30 cellular contexts compared by ENCODE assay signal in genomic region chr11:69272961-69273461, GRCh38. TPM values are rescaled to one million over a fixed set of nuclear protein-coding genes. Genes with fewer than 3 reads are reported as not detected.
"Had no signal": no experiment of that assay in that cellular context is flagged by ENCODE, and none has a peak within 500 bp of the region (broad histone marks: within the 10 kb centered on the region; RNA-seq: fewer than 3 reads in every experiment).

No MANE protein-coding gene starts in this region.

- H3K27ac ChIP-seq: adrenal gland, esophagus muscularis mucosa, left lung, psoas muscle, SJSA1, upper lobe of left lung had no signal

- ATAC-seq: activated CD4-positive, alpha-beta T cell treated with anti-CD3 and anti-CD28 coated beads for 36 hours; left lung; naive thymus-derived CD4-positive, alpha-beta T cell; pancreas; psoas muscle had no signal

- H3K4me3 Mint-ChIP-seq: activated CD4-positive, alpha-beta T cell treated with anti-CD3 and anti-CD28 coated beads for 36 hours; activated naive CD4-positive, alpha-beta T cell treated with anti-CD3 and anti-CD28 coated beads for 36 hours; activated naive CD8-positive, alpha-beta T cell treated with anti-CD3 and anti-CD28 coated beads for 36 hours; activated T-helper 1 cell treated with anti-CD3 and anti-CD28 coated beads, Interleukin-12 subunit alpha, Interleukin-12 subunit beta, Interleukin-2, Interleukin-4 antibody, amounts not matched to agents 30 ng/mL and 10 ng/mL and 1 ng/mL, durations not matched to agents 14 hours and 24 hours and 36 hours; brain; dendritic cell treated with granulocyte-macrophage colony-stimulating factor and Interleukin-4, amounts not matched to agents 40 ng/mL and 50 ng/mL, for 4 days; endodermal cell; mesothelial cell of epicardium; naive thymus-derived CD4-positive, alpha-beta T cell; T-helper 2 cell treated with Interferon-gamma antibody and Interleukin-4, amounts not matched to agents 5 μg/mL and 100 μg/mL, for 36 hours had no signal

- H3K36me3 Mint-ChIP-seq: activated naive CD8-positive, alpha-beta T cell treated with anti-CD3 and anti-CD28 coated beads for 36 hours; brain; mesothelial cell of epicardium; naive thymus-derived CD4-positive, alpha-beta T cell had no signal

- FAIRE-seq: keratinocyte, pancreas had no signal

- H3K9me3 Mint-ChIP-seq: activated naive CD4-positive, alpha-beta T cell treated with anti-CD3 and anti-CD28 coated beads for 36 hours; activated naive CD8-positive, alpha-beta T cell treated with anti-CD3 and anti-CD28 coated beads for 36 hours; activated T-helper 1 cell treated with anti-CD3 and anti-CD28 coated beads, Interleukin-12 subunit alpha, Interleukin-12 subunit beta, Interleukin-2, Interleukin-4 antibody, amounts not matched to agents 30 ng/mL and 10 ng/mL and 1 ng/mL, durations not matched to agents 14 hours and 24 hours and 36 hours; dendritic cell treated with granulocyte-macrophage colony-stimulating factor and Interleukin-4, amounts not matched to agents 40 ng/mL and 50 ng/mL, for 4 days; endodermal cell; mesothelial cell of epicardium; T-helper 2 cell treated with Interferon-gamma antibody and Interleukin-4, amounts not matched to agents 5 μg/mL and 100 μg/mL, for 36 hours had no signal

- H3K27me3 Mint-ChIP-seq: activated naive CD8-positive, alpha-beta T cell treated with anti-CD3 and anti-CD28 coated beads for 36 hours; naive thymus-derived CD4-positive, alpha-beta T cell had no signal

- DNase-seq: activated CD4-positive, alpha-beta T cell treated with anti-CD3 and anti-CD28 coated beads for 36 hours; activated CD4-positive, CD25-positive, alpha-beta regulatory T cell; activated CD8-positive, alpha-beta memory T cell treated with anti-CD3 and anti-CD28 coated beads for 24 hours; activated effector memory CD4-positive, alpha-beta T cell treated with anti-CD3 and anti-CD28 coated beads, Interleukin-2, amount 50 U/mL, for 16 hours; activated naive CD4-positive, alpha-beta T cell treated with anti-CD3 and anti-CD28 coated beads for 36 hours; activated naive CD8-positive, alpha-beta T cell treated with anti-CD3 and anti-CD28 coated beads for 36 hours; adrenal gland; aorta; caudate nucleus; endodermal cell; foreskin melanocyte; left lung; naive thymus-derived CD4-positive, alpha-beta T cell; nucleus accumbens; psoas muscle; stimulated activated naive CD4-positive, alpha-beta T cell treated with Interleukin-2 at 50 U/mL for 16 hours; T-helper 1 cell; thyroid gland had no signal

- H3K9me3 ChIP-seq: adrenal gland, esophagus muscularis mucosa, left lung, pancreas, psoas muscle, SJSA1, thyroid gland, upper lobe of left lung had no signal

- H3K27me3 ChIP-seq: adrenal gland, left lung, pancreas, thyroid gland, upper lobe of left lung had no signal

- H3K36me3 ChIP-seq: adrenal gland, esophagus muscularis mucosa, left lung, pancreas, SJSA1, thyroid gland, upper lobe of left lung had no signal

- H3K4me1 ChIP-seq: psoas muscle, SJSA1 had no signal

- H3K4me1 Mint-ChIP-seq: activated CD4-positive, alpha-beta T cell treated with anti-CD3 and anti-CD28 coated beads for 36 hours; activated naive CD8-positive, alpha-beta T cell treated with anti-CD3 and anti-CD28 coated beads for 36 hours had no signal

- H3K27ac Mint-ChIP-seq: activated CD4-positive, alpha-beta T cell treated with anti-CD3 and anti-CD28 coated beads for 36 hours; activated naive CD4-positive, alpha-beta T cell treated with anti-CD3 and anti-CD28 coated beads for 36 hours; activated naive CD8-positive, alpha-beta T cell treated with anti-CD3 and anti-CD28 coated beads for 36 hours; activated T-helper 1 cell treated with anti-CD3 and anti-CD28 coated beads, Interleukin-12 subunit alpha, Interleukin-12 subunit beta, Interleukin-2, Interleukin-4 antibody, amounts not matched to agents 30 ng/mL and 10 ng/mL and 1 ng/mL, durations not matched to agents 14 hours and 24 hours and 36 hours; brain; dendritic cell treated with granulocyte-macrophage colony-stimulating factor and Interleukin-4, amounts not matched to agents 40 ng/mL and 50 ng/mL, for 4 days; endodermal cell; mesothelial cell of epicardium; naive thymus-derived CD4-positive, alpha-beta T cell; T-helper 2 cell treated with Interferon-gamma antibody and Interleukin-4, amounts not matched to agents 5 μg/mL and 100 μg/mL, for 36 hours had no signal

- H3K4me3 ChIP-seq: adrenal gland, esophagus muscularis mucosa, left lung, pancreas, psoas muscle, SJSA1, thyroid gland, upper lobe of left lung had no signal

RNA-seq across cellular contexts. Expression of gene MYEOV, which starts 20.9 kb away (rescaled TPM):
- total RNA-seq: activated CD4-positive, alpha-beta T cell treated with anti-CD3 and anti-CD28 coated beads for 36 hours; activated naive CD8-positive, alpha-beta T cell treated with anti-CD3 and anti-CD28 coated beads for 36 hours; endodermal cell; esophagus muscularis mucosa; lung microvascular endothelial cell had no signal
- polyA plus RNA-seq: aorta; naive thymus-derived CD4-positive, alpha-beta T cell; neural cell had no signal
